10 cellular contexts compared by ENCODE assay signal in genomic region chr10:87925570-87925969, GRCh38.
DNase-seq lines count a peak whose midpoint lies in the region; ATAC-seq, FAIRE-seq and TF ChIP-seq lines count a peak whose summit lies in the region.
"Had no signal": no experiment of that assay in that cellular context is flagged by ENCODE, and none has a peak within 500 bp of the region (broad histone marks: within the 10 kb centered on the region; RNA-seq: fewer than 3 reads in every experiment).

No MANE protein-coding gene starts in this region.

- H3K27ac Mint-ChIP-seq in memory B cell (peak overlapping the region; percentile 24), CD14-positive monocyte (peak overlapping the region in 1 of 7 donors; percentile 38)
- H3K27ac Mint-ChIP-seq in activated naive CD4-positive, alpha-beta T cell treated with anti-CD3 and anti-CD28 coated beads for 36 hours = no peak overlapping the region
- H3K27ac Mint-ChIP-seq: activated T-helper 1 cell treated with anti-CD3 and anti-CD28 coated beads, Interleukin-12 subunit alpha, Interleukin-12 subunit beta, Interleukin-2, Interleukin-4 antibody, amounts not matched to agents 30 ng/mL and 10 ng/mL and 1 ng/mL, durations not matched to agents 14 hours and 24 hours and 36 hours had no signal

- peak; percentile 83 for FAIRE-seq in GM12891 (lab: Jason Lieb, UNC)

- H3K9me3 Mint-ChIP-seq in memory B cell (no peaks in the 10 kb centered on the region), CD14-positive monocyte (peaks cover 0 to 5% (median 2%) of the 10 kb centered on the region in 7 donors)
- H3K9me3 Mint-ChIP-seq in activated naive CD4-positive, alpha-beta T cell treated with anti-CD3 and anti-CD28 coated beads for 36 hours = peaks cover 1% of the 10 kb centered on the region
- H3K9me3 Mint-ChIP-seq: activated T-helper 1 cell treated with anti-CD3 and anti-CD28 coated beads, Interleukin-12 subunit alpha, Interleukin-12 subunit beta, Interleukin-2, Interleukin-4 antibody, amounts not matched to agents 30 ng/mL and 10 ng/mL and 1 ng/mL, durations not matched to agents 14 hours and 24 hours and 36 hours had no signal

- no peak for TF ChIP-seq CTCF in CD14-positive monocyte (IDR thresholded peaks at IDR 0.05)

- H3K4me3 Mint-ChIP-seq in memory B cell (no peak overlapping the region), CD14-positive monocyte (no peak overlapping the region)
- no peak overlapping the region for H3K4me3 Mint-ChIP-seq in activated naive CD4-positive, alpha-beta T cell treated with anti-CD3 and anti-CD28 coated beads for 36 hours
- H3K4me3 Mint-ChIP-seq: activated T-helper 1 cell treated with anti-CD3 and anti-CD28 coated beads, Interleukin-12 subunit alpha, Interleukin-12 subunit beta, Interleukin-2, Interleukin-4 antibody, amounts not matched to agents 30 ng/mL and 10 ng/mL and 1 ng/mL, durations not matched to agents 14 hours and 24 hours and 36 hours had no signal

- CTCF ChIA-PET in activated naive CD4-positive, alpha-beta T cell treated with anti-CD3 and anti-CD28 coated beads for 36 hours (lab: Charles Lee) = no interaction called here

- intact Hi-C loops in activated naive CD4-positive, alpha-beta T cell treated with anti-CD3 and anti-CD28 coated beads for 36 hours (cut with micrococcal nuclease) = loop anchor here (5.0 kb wide), 1 partner anchor 347 kb away; no protein-coding TSS in a partner anchor
- intact Hi-C loops in CD14-positive monocyte (cut with micrococcal nuclease) = no loop called here

- ATAC-seq in memory B cell (ENCODE audit: low read depth) = no peak

- no peak for DNase-seq in GM12891 (ENCODE audit: insufficient read length, low spot score)
- DNase-seq in NCI-H2029 treated with DMSO at 0.1 percent for 48 hours (lab: John Stamatoyannopoulos, UW) = peak; percentile 60
- peak; percentile 15 for DNase-seq in SK-MEL-5 (ENCODE audit: low read depth, low spot score)
- no peak for DNase-seq in memory B cell (ENCODE audit: low spot score in 2 of 2)
- DNase-seq in activated gamma-delta T cell treated with Interleukin-2 at 50 U/mL for 16 hours = no peak
- no peak for DNase-seq in COLO829 (ENCODE audit: low spot score)
- DNase-seq in activated naive CD4-positive, alpha-beta T cell treated with anti-CD3 and anti-CD28 coated beads for 36 hours = no peak
- DNase-seq in CD14-positive monocyte (ENCODE audit: low spot score) = no peak
- DNase-seq: hippocampal formation had no signal

- H3K4me1 Mint-ChIP-seq in memory B cell = peaks cover 49% of the 10 kb centered on the region
- H3K4me1 Mint-ChIP-seq in activated naive CD4-positive, alpha-beta T cell treated with anti-CD3 and anti-CD28 coated beads for 36 hours (ENCODE audit: low read depth) = peaks cover 78% of the 10 kb centered on the region
- H3K4me1 Mint-ChIP-seq in CD14-positive monocyte = peaks cover 76% of the 10 kb centered on the region

- H3K36me3 Mint-ChIP-seq in memory B cell = peaks cover 43% of the 10 kb centered on the region
- peaks cover 22% of the 10 kb centered on the region for H3K36me3 Mint-ChIP-seq in activated naive CD4-positive, alpha-beta T cell treated with anti-CD3 and anti-CD28 coated beads for 36 hours (ENCODE audit: low read depth)
- H3K36me3 Mint-ChIP-seq in CD14-positive monocyte = peaks cover 43 to 45% of the 10 kb centered on the region in 2 donors

- H3K27me3 Mint-ChIP-seq in memory B cell (no peaks in the 10 kb centered on the region), CD14-positive monocyte (ENCODE audit: low read depth in 3 of 3) (no peaks in the 10 kb centered on the region)
- H3K27me3 Mint-ChIP-seq in activated naive CD4-positive, alpha-beta T cell treated with anti-CD3 and anti-CD28 coated beads for 36 hours (ENCODE audit: low read depth) = no peaks in the 10 kb centered on the region

- no peak for TF ChIP-seq POLR2A in GM12891 (IDR thresholded peaks at IDR 0.05; ENCODE audit: low read depth, low read length)

- in situ Hi-C loops in SK-MEL-5 (cut with HindIII; ENCODE audit: low pct_unique_long_range_greater_than_20kb, low sequenced_read_pairs) = no loop called here

TF ChIP-seq in GM12891, 5 proteins besides CTCF, POLR2A, EP300 and RAD21:
- TF ChIP-seq PAX5 (IDR thresholded peaks at IDR 0.05; ENCODE audit: insufficient read depth, low read length, severe bottlenecking) = no peak
- no peak for TF ChIP-seq POU2F2 (IDR thresholded peaks at IDR 0.05; ENCODE audit: low read depth, low read length)
- TF ChIP-seq TAF1 (IDR thresholded peaks at IDR 0.05; ENCODE audit: low read depth, low read length) = no peak
- TF ChIP-seq POLR2AphosphoS5 (IDR thresholded peaks at IDR 0.05; ENCODE audit: low read depth, low read length) = no peak
- TF ChIP-seq SPI1 (IDR thresholded peaks at IDR 0.05; ENCODE audit: low read depth, low read length) = no peak

Comparison
In these comparisons a context has a peak if more than half of its experiments do, and no peak if none do; other contexts are left out.
1. DNase-seq: peak in NCI-H2029 treated with DMSO at 0.1 percent for 48 hours (single experiment) and SK-MEL-5 (single experiment); none in GM12891 (single experiment), memory B cell (0 of 2), activated gamma-delta T cell treated with Interleukin-2 at 50 U/mL for 16 hours (single experiment), COLO829 (single experiment), activated naive CD4-positive, alpha-beta T cell treated with anti-CD3 and anti-CD28 coated beads for 36 hours (single experiment) and CD14-positive monocyte (single experiment).